In genomic region chr3:108528459-108529231, GRCh38 we compare ENCODE assay signal across 10 cellular contexts. TPM values are rescaled to one million over a fixed set of nuclear protein-coding genes. Genes with fewer than 3 reads are reported as not detected.
DNase-seq lines count a peak whose midpoint lies in the region; ATAC-seq and TF ChIP-seq lines count a peak whose summit lies in the region.
"Had no signal": no experiment of that assay in that cellular context is flagged by ENCODE, and none has a peak within 500 bp of the region (broad histone marks: within the 10 kb centered on the region; RNA-seq: fewer than 3 reads in every experiment).

No MANE protein-coding gene starts in this region.

- H3K4me2 ChIP-seq in neuronal stem cell (ENCODE audit: insufficient read depth, low read length, poor library complexity, severe bottlenecking) (no peak overlapping the region), PC-9 (no peak overlapping the region)

- H3K4me1 ChIP-seq in testis (peaks cover 12% of the 10 kb centered on the region), neuronal stem cell (ENCODE audit: control insufficient read depth in 2 of 2, insufficient read depth in 1 of 2, low read depth in 1 of 2, low read length in 2 of 2) (peaks cover 0 to 3% of the 10 kb centered on the region in 2 donors), PC-9 (replicated peaks; ENCODE audit: insufficient read depth) (no peaks in the 10 kb centered on the region), HAP-1 (peaks cover 10% of the 10 kb centered on the region)

- H3K4ac ChIP-seq in neuronal stem cell (ENCODE audit: low read length): no peak overlapping the region

- ATAC-seq in GM19351 (IDR thresholded peaks at IDR 0.05; ENCODE audit: unreplicated experiment) (peak; percentile 96), HG02973 (IDR thresholded peaks at IDR 0.05; ENCODE audit: unreplicated experiment) (peak; percentile 96)

- no peak overlapping the region for H2BK15ac ChIP-seq in neuronal stem cell (ENCODE audit: low read length)

- no peak overlapping the region for H3K23ac ChIP-seq in neuronal stem cell (ENCODE audit: low read depth, low read length, poor library complexity)

- H3K27ac ChIP-seq in testis (peak overlapping the region; percentile 26 to 57), neuronal stem cell (replicated peaks; ENCODE audit: low read length) (no peak overlapping the region), PC-9 (no peak overlapping the region)

- no TSS peak for BruUV-seq in PC-9 (replicated peaks; lab: Mats Ljungman, UMichigan)

- H3K4me3 ChIP-seq in testis (no peak overlapping the region), neuronal stem cell (ENCODE audit: low read length in 2 of 2) (no peak overlapping the region), PC-9 (no peak overlapping the region), HAP-1 (no peak overlapping the region)

- H2BK5ac ChIP-seq in neuronal stem cell (ENCODE audit: low read length): no peak overlapping the region

- no peak overlapping the region for H2AK5ac ChIP-seq in neuronal stem cell (ENCODE audit: low read depth, low read length)

- in situ Hi-C loops in HAP-1 (cut with MboI; ENCODE audit: low sequenced_read_pairs): no loop called here

- DNase-seq in OCI-M1 (lab: John Stamatoyannopoulos, UW) (peak; percentile 63), testis (no peak), hypothalamus (lab: John Stamatoyannopoulos, UW) (no peak), neuronal stem cell (ENCODE audit: low spot score) (no peak), PC-9 (no peak), HAP-1 (ENCODE audit: low spot score in 2 of 2) (no peak)
- DNase-seq: activated CD4-positive, alpha-beta T cell treated with anti-CD3 and anti-CD28 coated beads, Interleukin-2, amount 10 ng/mL, durations not matched to agents 24 days and 14 days; central memory CD4-positive, alpha-beta T cell had no signal

- CTCF ChIA-PET in PC-9 (lab: Charles Lee): no interaction called here

- TF ChIP-seq POLR2A in testis (IDR thresholded peaks at IDR 0.05): no peak

- H3K9ac ChIP-seq in neuronal stem cell (ENCODE audit: low read depth, low read length, poor library complexity): no peak overlapping the region

- POLR2A ChIA-PET in PC-9 (lab: Charles Lee; ENCODE audit: unreplicated experiment): no interaction called here

- H3K18ac ChIP-seq in neuronal stem cell (ENCODE audit: low read length): no peak overlapping the region

- H3K14ac ChIP-seq in neuronal stem cell (ENCODE audit: low read length): no peak overlapping the region

- WGBS in testis, 2 donors: 27 to 54% methylated on average over 3 of the region's 3 CpGs
- no CpG with 5 or more reads among the region's 3 CpGs for WGBS in neuronal stem cell (ENCODE audit: extremely low coverage in 2 of 2, insufficient read length in 2 of 2, insufficient replicate concordance in 1 of 2), 2 donors

- H3K9me2 ChIP-seq in PC-9 (ENCODE audit: insufficient read depth): no peaks in the 10 kb centered on the region

- intact Hi-C loops in testis (cut with DNase I; ENCODE audit: low total_unique reads) (no loop called here), PC-9 (cut with micrococcal nuclease; ENCODE audit: unreplicated experiment) (no loop called here)

- no peak for TF ChIP-seq CTCF in testis (IDR thresholded peaks at IDR 0.05)
- TF ChIP-seq CTCF in PC-9 (conservative IDR thresholded peaks at IDR 0.05): no peak

- no peak overlapping the region for H2BK12ac ChIP-seq in neuronal stem cell (ENCODE audit: low read length)

- H3F3A ChIP-seq in PC-9 (ENCODE audit: insufficient read depth, low read depth): no peaks in the 10 kb centered on the region

- H3K36me3 ChIP-seq in testis (ENCODE audit: low read depth, missing control alignments) (no peaks in the 10 kb centered on the region), neuronal stem cell (replicated peaks in 1 of 2; ENCODE audit: control insufficient read depth in 2 of 2, insufficient read depth in 2 of 2, low read length in 2 of 2) (no peaks in the 10 kb centered on the region), PC-9 (ENCODE audit: low read depth) (no peaks in the 10 kb centered on the region), HAP-1 (replicated peaks) (no peaks in the 10 kb centered on the region)

- H4K8ac ChIP-seq in neuronal stem cell (ENCODE audit: low read depth, low read length): no peak overlapping the region

- H3K79me1 ChIP-seq in neuronal stem cell (ENCODE audit: low read depth, low read length): no peaks in the 10 kb centered on the region

- H3K27me3 ChIP-seq in testis: no peaks in the 10 kb centered on the region
- no peaks in the 10 kb centered on the region for H3K27me3 ChIP-seq in neuronal stem cell (ENCODE audit: control insufficient read depth in 3 of 3, insufficient read depth in 3 of 3, low read depth in 1 of 3, low read length in 3 of 3)
- H3K27me3 ChIP-seq in PC-9 (ENCODE audit: insufficient read depth, low read depth): no peaks in the 10 kb centered on the region
- no peaks in the 10 kb centered on the region for H3K27me3 ChIP-seq in HAP-1 (ENCODE audit: low read depth)

- H3K79me2 ChIP-seq in PC-9 (ENCODE audit: low read depth): no peaks in the 10 kb centered on the region

- no peak overlapping the region for H2BK120ac ChIP-seq in neuronal stem cell (ENCODE audit: low read depth, low read length)

- no peaks in the 10 kb centered on the region for H3K9me3 ChIP-seq in testis
- H3K9me3 ChIP-seq in neuronal stem cell (replicated peaks in 1 of 2; ENCODE audit: control insufficient read depth in 2 of 2, insufficient read depth in 1 of 2, low read depth in 1 of 2, low read length in 2 of 2): peaks cover 0 to 4% of the 10 kb centered on the region in 2 donors
- H3K9me3 ChIP-seq in PC-9 (ENCODE audit: insufficient read depth, low read depth): no peaks in the 10 kb centered on the region
- no peaks in the 10 kb centered on the region for H3K9me3 ChIP-seq in HAP-1

- no peaks in the 10 kb centered on the region for H4K20me1 ChIP-seq in PC-9 (ENCODE audit: insufficient read depth)

- no peak overlapping the region for H2AFZ ChIP-seq in neuronal stem cell (ENCODE audit: low read length)
- no peak overlapping the region; the same call in 1 of the 2 replicates for H2AFZ ChIP-seq in PC-9

- no peak overlapping the region for H4K91ac ChIP-seq in neuronal stem cell (ENCODE audit: low read depth, low read length, poor library complexity)

RNA-seq across cellular contexts. Expression of gene MYH15, which starts 18.2 kb away (rescaled TPM):
- total RNA-seq in testis (1 to 10 TPM; 1.8 to 2.2 TPM), PC-9 (2021) (0.95 and 2.3 TPM in 2 replicates)
- polyA plus RNA-seq in testis (ENCODE audit: insufficient read depth, low read depth, low replicate concordance): 0.91 TPM
- polyA plus RNA-seq in neuronal stem cell (2013, experiment 1 of 2): 0.03 TPM
- polyA plus RNA-seq in neuronal stem cell (2013, experiment 2 of 2): 0.06 TPM

Comparison
In these comparisons a context has a peak if more than half of its experiments do, and no peak if none do; other contexts are left out.
1. H3K27ac ChIP-seq: peak in testis (2 of 2); none in neuronal stem cell (single experiment) and PC-9 (single experiment).